ENCODE assay signal across 12 cellular contexts in genomic region chr2:230869691-230870543, GRCh38. TPM values are rescaled to one million over a fixed set of nuclear protein-coding genes. Genes with fewer than 3 reads are reported as not detected.
DNase-seq lines count a peak whose midpoint lies in the region; ATAC-seq and TF ChIP-seq lines count a peak whose summit lies in the region.
"Had no signal": no experiment of that assay in that cellular context is flagged by ENCODE, and none has a peak within 500 bp of the region (broad histone marks: within the 10 kb centered on the region; RNA-seq: fewer than 3 reads in every experiment).

No MANE protein-coding gene starts in this region.

- no peak overlapping the region for H3K14ac ChIP-seq in H9 (ENCODE audit: insufficient read depth, low read length)

- TF ChIP-seq POLR2A in ovary (IDR thresholded peaks at IDR 0.05) = no peak

- H2AK5ac ChIP-seq in H9 (ENCODE audit: insufficient read length, low read length) = no peak overlapping the region

- DNase-seq in H9 (no peak), SJCRH30 (peak in 1 of 2 experiments; percentile 59), left lung (no peak), ovary (no peak)
- no peak for DNase-seq in activated CD8-positive, alpha-beta T cell treated with anti-CD3 and anti-CD28 coated beads for 36 hours
- no peak for DNase-seq in stimulated activated CD4-positive, alpha-beta T cell treated with anti-CD3 and anti-CD28 coated beads, Interleukin-12 subunit alpha, Interleukin-12 subunit beta, amount 100 ng/mL, for 4 hours
- DNase-seq: DND-41, NCI-H1092 treated with DMSO at 0.1 percent for 48 hours had no signal

- H3K9me3 Mint-ChIP-seq in H9 = peaks cover 0 to 2% of the 10 kb centered on the region in 2 experiments; a peak in 1 of 5 replicates
- no peaks in the 10 kb centered on the region for H3K9me3 Mint-ChIP-seq in activated CD8-positive, alpha-beta T cell treated with anti-CD3 and anti-CD28 coated beads for 36 hours

- H3K36me3 ChIP-seq in SJCRH30 (no peaks in the 10 kb centered on the region), iPS-20b (ENCODE audit: insufficient read depth, low read depth, low read length) (peaks cover 45% of the 10 kb centered on the region), skeletal muscle tissue (ENCODE audit: control insufficient read depth in 3 of 3, insufficient read depth in 3 of 3, low read length in 3 of 3) (no peaks in the 10 kb centered on the region), left lung (no peaks in the 10 kb centered on the region), ovary (no peaks in the 10 kb centered on the region)
- H3K36me3 ChIP-seq: neutrophil had no signal

- H4K20me1 ChIP-seq in H9 (ENCODE audit: control insufficient read depth, insufficient read depth, insufficient read length) = no peaks in the 10 kb centered on the region

- H3K9ac ChIP-seq in H9 (ENCODE audit: extremely low read depth, insufficient read length, low read length) (no peak overlapping the region), iPS-20b (ENCODE audit: low read depth, low read length) (peak overlapping the region; percentile 71), skeletal muscle tissue (ENCODE audit: low read depth in 1 of 3, low read length in 3 of 3) (no peak overlapping the region)

- no peak overlapping the region for H3K18ac ChIP-seq in H9 (ENCODE audit: insufficient read length, low read depth, low read length)

- no peak overlapping the region for H2AFZ ChIP-seq in H9 (ENCODE audit: low read length)

- no peak overlapping the region for H4K91ac ChIP-seq in H9 (ENCODE audit: insufficient read length, low read depth, low read length)

- intact Hi-C loops in left lung (cut with DNase I) = no loop called here
- intact Hi-C loops in activated CD8-positive, alpha-beta T cell treated with anti-CD3 and anti-CD28 coated beads for 36 hours (cut with micrococcal nuclease) = no loop called here
- intact Hi-C loops in ovary (cut with DNase I) = no loop called here

- H3K27me3 ChIP-seq in H9 (ENCODE audit: insufficient read depth, low read length) = no peaks in the 10 kb centered on the region
- peaks cover 41% of the 10 kb centered on the region for H3K27me3 ChIP-seq in SJCRH30
- H3K27me3 ChIP-seq in iPS-20b (ENCODE audit: insufficient read depth, low read length) = no peaks in the 10 kb centered on the region
- peaks cover 0 to 5% (median 2%) of the 10 kb centered on the region in 3 donors for H3K27me3 ChIP-seq in skeletal muscle tissue (ENCODE audit: control insufficient read depth in 3 of 3, insufficient read depth in 3 of 3, low read length in 3 of 3)
- peaks cover 0 to 19% of the 10 kb centered on the region in 2 donors for H3K27me3 ChIP-seq in left lung
- H3K27me3 ChIP-seq in ovary = no peaks in the 10 kb centered on the region

- no peak for ATAC-seq in left lung
- ATAC-seq in activated CD8-positive, alpha-beta T cell treated with anti-CD3 and anti-CD28 coated beads for 36 hours = no peak

- peaks cover 16% of the 10 kb centered on the region; the same call in 1 of the 2 replicates for H3K4me1 ChIP-seq in H9 (ENCODE audit: insufficient read depth, low read length)
- H3K4me1 ChIP-seq in SJCRH30 = peaks cover 41% of the 10 kb centered on the region
- peaks cover 48% of the 10 kb centered on the region for H3K4me1 ChIP-seq in iPS-20b (ENCODE audit: insufficient read depth, low read length)
- peaks cover 22 to 31% (median 28%) of the 10 kb centered on the region in 3 donors for H3K4me1 ChIP-seq in skeletal muscle tissue (ENCODE audit: control insufficient read depth in 3 of 3, insufficient read depth in 3 of 3, low read length in 3 of 3)
- H3K4me1 ChIP-seq in left lung = peaks cover 0 to 46% of the 10 kb centered on the region in 2 donors
- peaks cover 5% of the 10 kb centered on the region for H3K4me1 ChIP-seq in ovary (ENCODE audit: insufficient read depth)

- no peak for TF ChIP-seq CTCF in H9 (conservative IDR thresholded peaks at IDR 0.05)
- no peak for TF ChIP-seq CTCF in left lung (IDR thresholded peaks at IDR 0.05)
- no peak for TF ChIP-seq CTCF in activated CD8-positive, alpha-beta T cell treated with anti-CD3 and anti-CD28 coated beads for 36 hours (IDR thresholded peaks at IDR 0.05)
- TF ChIP-seq CTCF in ovary (IDR thresholded peaks at IDR 0.05) = no peak

- no peak overlapping the region for H2BK5ac ChIP-seq in H9 (ENCODE audit: insufficient read length, low read length)

- no peaks in the 10 kb centered on the region for H3K27me3 Mint-ChIP-seq in H9 (ENCODE audit: low read depth)
- H3K27me3 Mint-ChIP-seq in activated CD8-positive, alpha-beta T cell treated with anti-CD3 and anti-CD28 coated beads for 36 hours = no peaks in the 10 kb centered on the region

- POLR2A ChIA-PET in activated CD8-positive, alpha-beta T cell treated with anti-CD3 and anti-CD28 coated beads for 36 hours (lab: Charles Lee) = interaction anchor here (0.6 kb wide), 1 partner anchor 79 kb away, joined by 4 read pairs; no protein-coding TSS in a partner anchor

- H3K27ac Mint-ChIP-seq in H9 = peak overlapping the region; percentile 93 to 99 (median 99)
- no peak overlapping the region for H3K27ac Mint-ChIP-seq in activated CD8-positive, alpha-beta T cell treated with anti-CD3 and anti-CD28 coated beads for 36 hours

- peaks cover 45% of the 10 kb centered on the region for H3K79me2 ChIP-seq in H9 (ENCODE audit: insufficient read depth, low read length)

- H3K23ac ChIP-seq in H9 (ENCODE audit: insufficient read length, low read depth, low read length) = no peak overlapping the region

- no CpG with 5 or more reads among the region's 18 CpGs for WGBS in H9 (ENCODE audit: extremely low coverage, insufficient read length, low lambda C conversion rate)
- WGBS in ovary, 3 donors = 79 to 86% (median 79%) methylated on average over 17 to 18 of the region's 18 CpGs

- H3K4me2 ChIP-seq in H9 (ENCODE audit: insufficient read depth, insufficient read length, low read length) = peak overlapping the region; percentile 40

- H2BK15ac ChIP-seq in H9 (ENCODE audit: low read depth, low read length) = no peak overlapping the region

- no peak overlapping the region for H3K4ac ChIP-seq in H9 (ENCODE audit: low read depth, low read length)

- H3K4me3 Mint-ChIP-seq in H9 = peak overlapping the region; percentile 57 to 79
- no peak overlapping the region for H3K4me3 Mint-ChIP-seq in activated CD8-positive, alpha-beta T cell treated with anti-CD3 and anti-CD28 coated beads for 36 hours

- peaks cover 11 to 28% (median 18%) of the 10 kb centered on the region in 3 experiments; a peak in 6 of 7 replicates for H3K36me3 Mint-ChIP-seq in H9 (ENCODE audit: insufficient read depth in 1 of 3, low read depth in 3 of 3)
- no peaks in the 10 kb centered on the region for H3K36me3 Mint-ChIP-seq in activated CD8-positive, alpha-beta T cell treated with anti-CD3 and anti-CD28 coated beads for 36 hours (ENCODE audit: low read depth)

- H3K9me3 ChIP-seq in H9 (ENCODE audit: control insufficient read depth, low read depth, low read length) (no peaks in the 10 kb centered on the region), SJCRH30 (replicated peaks) (no peaks in the 10 kb centered on the region), iPS-20b (ENCODE audit: insufficient read depth, low read depth, low read length) (no peaks in the 10 kb centered on the region), skeletal muscle tissue (ENCODE audit: control insufficient read depth in 3 of 3, low read length in 3 of 3) (no peaks in the 10 kb centered on the region), left lung (no peaks in the 10 kb centered on the region), ovary (no peaks in the 10 kb centered on the region)
- H3K9me3 ChIP-seq: neutrophil had no signal

- no peak overlapping the region for H4K8ac ChIP-seq in H9 (replicated peaks; ENCODE audit: insufficient read length, low read depth, low read length)

- peaks cover 58 to 60% of the 10 kb centered on the region in 2 experiments for H3K4me1 Mint-ChIP-seq in H9
- peaks cover 55% of the 10 kb centered on the region for H3K4me1 Mint-ChIP-seq in activated CD8-positive, alpha-beta T cell treated with anti-CD3 and anti-CD28 coated beads for 36 hours (ENCODE audit: low read depth)

- no peak overlapping the region for H2BK20ac ChIP-seq in H9 (ENCODE audit: low read depth, low read length, poor library complexity, severe bottlenecking)

- H2BK120ac ChIP-seq in H9 (ENCODE audit: low read depth, low read length, poor library complexity, severe bottlenecking) = no peak overlapping the region

- H3K56ac ChIP-seq in H9 (ENCODE audit: insufficient read length, low read depth, low read length) = no peak overlapping the region

- H3K27ac ChIP-seq in H9 (ENCODE audit: insufficient read length, low read depth, low read length) = no peak overlapping the region
- peak overlapping the region; percentile 35; the same call in 1 of the 2 replicates for H3K27ac ChIP-seq in SJCRH30
- peak overlapping the region; percentile 97 for H3K27ac ChIP-seq in iPS-20b (ENCODE audit: low read length)
- peak overlapping the region; percentile 30 for H3K27ac ChIP-seq in skeletal muscle tissue (ENCODE audit: low read depth, low read length)
- H3K27ac ChIP-seq in left lung = no peak overlapping the region
- H3K27ac ChIP-seq in ovary = no peak overlapping the region
- H3K27ac ChIP-seq: coronary artery, neutrophil had no signal

- H3K79me1 ChIP-seq in H9 (ENCODE audit: insufficient read depth, low read depth, low read length, poor library complexity, severe bottlenecking) = no peaks in the 10 kb centered on the region

- TF ChIP-seq EP300 in ovary (IDR thresholded peaks at IDR 0.05) = no peak

- H3K4me3 ChIP-seq in SJCRH30 (peak overlapping the region; percentile 1; the same call in 1 of the 2 replicates), iPS-20b (ENCODE audit: low read length) (peak overlapping the region; percentile 66; the same call in 1 of the 2 replicates), skeletal muscle tissue (ENCODE audit: low read length in 3 of 3) (no peak overlapping the region), left lung (no peak overlapping the region), ovary (no peak overlapping the region)
- H3K4me3 ChIP-seq: coronary artery had no signal

- CTCF ChIA-PET in activated CD8-positive, alpha-beta T cell treated with anti-CD3 and anti-CD28 coated beads for 36 hours (lab: Charles Lee) = interaction anchor here (1.3 to 2.3 kb wide), 4 partner anchors 22 to 117 kb away, joined by 4 to 7 read pairs (median 6); no protein-coding TSS in a partner anchor

- peaks cover 10% of the 10 kb centered on the region for H3K23me2 ChIP-seq in H9 (ENCODE audit: insufficient read length, low read depth, low read length, poor library complexity, severe bottlenecking)

- no peak overlapping the region for H3T11ph ChIP-seq in H9 (ENCODE audit: low read length)

- no peak overlapping the region for H4K5ac ChIP-seq in H9 (ENCODE audit: insufficient read length, low read depth, low read length)

- no peak overlapping the region for H2BK12ac ChIP-seq in H9 (ENCODE audit: insufficient read length, low read depth, low read length)

RNA-seq across cellular contexts. Expression of gene ITM2C, which starts 5.2 kb away (rescaled TPM):
- total RNA-seq in H9 (2021) (297 and 302 TPM in 2 replicates), skeletal muscle tissue (84.0 TPM), left lung (10 to 100 TPM; 32.0 to 60.7 TPM), ovary (10 to 100 TPM; 52.3 to 85.4 (median 67.8) TPM)
- 18.1 and 20.9 TPM in 2 replicates for total RNA-seq in SJCRH30 (2014; rRNA removed; shearing (Covaris generic))
- 10 to 100 TPM; 43.2 to 43.4 TPM for total RNA-seq in activated CD8-positive, alpha-beta T cell treated with anti-CD3 and anti-CD28 coated beads for 36 hours
- polyA plus RNA-seq in ovary = 10 to 100 TPM; 67.4 to 96.2 TPM

RNA-seq across cellular contexts. Expression of gene GPR55, which starts 55.1 kb away (rescaled TPM):
- total RNA-seq in H9 (2021) = 0.11 TPM in 1 of 2 replicates, not detected in the other
- 0.10 TPM in 1 of 2 replicates, not detected in the other for total RNA-seq in SJCRH30 (2014; rRNA removed; shearing (Covaris generic))
- not detected for total RNA-seq in skeletal muscle tissue
- total RNA-seq in left lung = under 1 TPM in 1 of 2 donors, not detected in 1; 0.24 TPM
- 1 to 10 TPM; 5.0 to 5.3 TPM for total RNA-seq in activated CD8-positive, alpha-beta T cell treated with anti-CD3 and anti-CD28 coated beads for 36 hours
- total RNA-seq in ovary = under 1 TPM in 2 of 7 donors, not detected in 5; 0.15 to 0.20 TPM
- under 1 TPM; 0.05 to 0.13 TPM for polyA plus RNA-seq in ovary

Comparison
In these comparisons a context has a peak if more than half of its experiments do, and no peak if none do; other contexts are left out.
1. H3K27ac ChIP-seq: peak in SJCRH30 (single experiment), iPS-20b (single experiment) and skeletal muscle tissue (single experiment); none in H9 (single experiment), left lung (0 of 2) and ovary (0 of 2).
2. H3K4me3 ChIP-seq: peak in SJCRH30 (single experiment) and iPS-20b (single experiment); none in skeletal muscle tissue (0 of 3), left lung (0 of 2) and ovary (single experiment).